14 cellular contexts compared by ENCODE assay signal in the genomic region with DNA sequence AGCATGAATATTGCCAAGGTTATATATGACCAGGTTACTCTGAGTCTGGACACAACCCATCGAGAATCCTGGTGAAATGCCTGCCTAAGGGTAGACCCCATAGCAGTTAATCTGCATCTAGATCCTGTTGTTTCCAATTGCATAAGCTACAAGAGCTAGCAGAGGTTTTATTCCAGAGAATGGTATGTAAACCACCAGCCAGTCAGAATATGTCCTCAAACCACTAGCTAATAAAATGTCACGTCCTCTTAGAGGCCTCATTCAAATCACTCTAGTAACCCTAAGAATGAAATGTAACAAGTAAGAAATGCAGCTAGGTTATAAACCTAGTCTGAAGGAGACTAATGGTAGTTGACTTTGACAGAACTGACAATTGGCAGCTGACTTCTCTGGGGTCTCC. TPM values are rescaled to one million over a fixed set of nuclear protein-coding genes. Genes with fewer than 3 reads are reported as not detected.
A peak's percentile ranks its signal among the peaks of the same experiment; 100 is the strongest.
DNase-seq lines count a peak whose midpoint lies in the region; ATAC-seq and TF ChIP-seq lines count a peak whose summit lies in the region.
"Had no signal": no experiment of that assay in that cellular context is flagged by ENCODE, and none has a peak within 500 bp of the region (broad histone marks: within the 10 kb centered on the region; RNA-seq: fewer than 3 reads in every experiment).

No MANE protein-coding gene starts in this region.

- H2BK120ac ChIP-seq in IMR-90 (ENCODE audit: low read depth, low read length) = no peak overlapping the region

- intact Hi-C loops in IMR-90 (cut with micrococcal nuclease) = no loop called here

- H3K27me3 ChIP-seq in BJ (ENCODE audit: control insufficient read depth, insufficient read depth, low read length) (no peaks in the 10 kb centered on the region), IMR-90 (ENCODE audit: control insufficient read depth, insufficient read depth, low read length) (no peaks in the 10 kb centered on the region)

- no peak overlapping the region for H3K23ac ChIP-seq in IMR-90 (ENCODE audit: low read depth, low read length)

- H3K9me3 ChIP-seq in IMR-90 (ENCODE audit: control insufficient read depth, insufficient read depth, low read length) = peaks cover 3% of the 10 kb centered on the region; the same call in 1 of the 2 replicates

- no peak overlapping the region for H3K56ac ChIP-seq in IMR-90 (ENCODE audit: extremely low read depth, insufficient read depth, low read length)

- no peak overlapping the region for H2AK9ac ChIP-seq in IMR-90 (replicated peaks; ENCODE audit: low read depth, low read length, poor library complexity)

- TF ChIP-seq CTCF in BJ (IDR thresholded peaks at IDR 0.05; ENCODE audit: insufficient read depth, low read depth, low read length) (no peak), IMR-90 (conservative IDR thresholded peaks at IDR 0.05; ENCODE audit: low read depth, low read length) (no peak)

- no peak overlapping the region for H3K4ac ChIP-seq in IMR-90 (ENCODE audit: low read depth, low read length)

- dilution Hi-C loops in IMR-90 (cut with HindIII; ENCODE audit: low sequenced_read_pairs, unreplicated experiment) = no loop called here

- no TSS peak for BruUV-seq in IMR-90 (replicated peaks; lab: Mats Ljungman, UMichigan)

- peaks cover 2% of the 10 kb centered on the region; the same call in 1 of the 2 replicates for H3K4me1 ChIP-seq in IMR-90 (ENCODE audit: control insufficient read depth, insufficient read depth, low read length)

- in situ Hi-C loops in IMR-90 (cut with MboI; ENCODE audit: low sequenced_read_pairs) = no loop called here

- H3K4me2 ChIP-seq in IMR-90 (ENCODE audit: low read depth, low read length) = peak overlapping the region; percentile 46; the same call in 1 of the 2 replicates

- H3K4me3 ChIP-seq in BJ (ENCODE audit: low read depth, low read length) (no peak overlapping the region), IMR-90 (ENCODE audit: insufficient read depth, low read depth, low read length) (no peak overlapping the region)
- H3K4me3 ChIP-seq: GM12878, K562 had no signal

- TF ChIP-seq RAD21 in IMR-90 (IDR thresholded peaks at IDR 0.05; ENCODE audit: low read length) = no peak

- no peak overlapping the region for H2AFZ ChIP-seq in IMR-90 (replicated peaks; ENCODE audit: low read length, poor library complexity)

- no peak overlapping the region for H3K27ac ChIP-seq in IMR-90 (ENCODE audit: insufficient read depth, low read length)

- DNase-seq in BJ (ENCODE audit: low read depth) (peak; percentile 50), IMR-90 (peak; percentile 13), iris pigment epithelial cell (ENCODE audit: low read depth) (peak; percentile 17), SHP77 treated with DMSO at 0.1 percent for 48 hours (lab: John Stamatoyannopoulos, UW) (no peak), DMS 273 treated with DMSO at 0.1 percent for 48 hours (lab: John Stamatoyannopoulos, UW) (no peak), SHP77 (lab: John Stamatoyannopoulos, UW) (no peak)
- DNase-seq: C1 segment of cervical spinal cord; CD4-positive, alpha-beta memory T cell; COR-L47; HCEC 1CT; Kasumi-1 had no signal

- no peak overlapping the region for H3K14ac ChIP-seq in IMR-90 (replicated peaks; ENCODE audit: low read depth, low read length)

- H3K18ac ChIP-seq in IMR-90 (ENCODE audit: low read depth, low read length) = no peak overlapping the region

- H2BK5ac ChIP-seq in IMR-90 (ENCODE audit: low read depth, low read length, poor library complexity, severe bottlenecking) = peak overlapping the region; percentile 36

- H3K36me3 ChIP-seq in BJ (ENCODE audit: control insufficient read depth, insufficient read depth, low read length) (no peaks in the 10 kb centered on the region), IMR-90 (ENCODE audit: control insufficient read depth, insufficient read depth, low read length) (no peaks in the 10 kb centered on the region)

- no peak overlapping the region for H4K8ac ChIP-seq in IMR-90 (ENCODE audit: low read depth in 2 of 2, low read length in 2 of 2)

- no peak overlapping the region for H2AK5ac ChIP-seq in IMR-90 (ENCODE audit: low read depth, low read length)

- no peaks in the 10 kb centered on the region for H4K20me1 ChIP-seq in IMR-90 (ENCODE audit: insufficient read depth, low read length)

- H2BK15ac ChIP-seq in IMR-90 (ENCODE audit: low read depth, low read length) = no peak overlapping the region

- H4K5ac ChIP-seq in IMR-90 (ENCODE audit: low read depth, low read length) = no peak overlapping the region

- POLR2A ChIA-PET in BJ (lab: Charles Lee) (no interaction called here), IMR-90 (lab: Charles Lee; ENCODE audit: unreplicated experiment) (no interaction called here)

- no peaks in the 10 kb centered on the region for H3K9me1 ChIP-seq in IMR-90 (ENCODE audit: insufficient read depth, low read length)

- CTCF ChIA-PET in BJ (lab: Yijun Ruan, JAX) (interaction anchor here (1.4 kb wide), 1 partner anchor 12 kb away, joined by 4 read pairs; no protein-coding TSS in a partner anchor), IMR-90 (lab: Yijun Ruan, JAX) (interaction anchor here (1.2 kb wide), 1 partner anchor 9 kb away, joined by 3 read pairs; a partner anchor contains a TSS)

- peak; percentile 59 for ATAC-seq in IMR-90 (ENCODE audit: low read depth)
- ATAC-seq in GM19463 (IDR thresholded peaks at IDR 0.05; ENCODE audit: unreplicated experiment) = no peak
- ATAC-seq: GM12878, K562 had no signal

- H3K9ac ChIP-seq in IMR-90 (ENCODE audit: low read depth, low read length) = no peak overlapping the region

- H3K79me1 ChIP-seq in IMR-90 (ENCODE audit: low read depth in 1 of 2, low read length in 2 of 2) = no peaks in the 10 kb centered on the region

- H4K91ac ChIP-seq in IMR-90 (ENCODE audit: insufficient read depth, low read depth, low read length) = no peak overlapping the region

- H2BK20ac ChIP-seq in IMR-90 (ENCODE audit: low read depth, low read length) = no peak overlapping the region

- TF ChIP-seq POLR2A in IMR-90 (IDR thresholded peaks at IDR 0.05; ENCODE audit: low read depth, low read length) = no peak

- 57% methylated on average over 1 of the region's 2 CpGs; no CpG with 5 or more reads in 1 of the 2 experiments for WGBS in IMR-90 (ENCODE audit: extremely low coverage in 2 of 2, insufficient read length in 1 of 2), 2 experiments

TF ChIP-seq in IMR-90, 13 proteins besides CTCF, POLR2A, EP300 and RAD21:
- TF ChIP-seq RFX5 (IDR thresholded peaks at IDR 0.05; ENCODE audit: low read depth, low read length) (no peak), MXI1 (IDR thresholded peaks at IDR 0.05; ENCODE audit: borderline replicate concordance, low read depth, low read length) (no peak), CHD1 (IDR thresholded peaks at IDR 0.05; ENCODE audit: low read depth, low read length) (no peak), SMC3 (IDR thresholded peaks at IDR 0.05; ENCODE audit: low read depth, low read length) (no peak), RCOR1 (IDR thresholded peaks at IDR 0.05; ENCODE audit: insufficient replicate concordance, low read length) (no peak), NFE2L2 (IDR thresholded peaks at IDR 0.05; ENCODE audit: low read depth, low read length) (no peak), FOS (IDR thresholded peaks at IDR 0.05; ENCODE audit: low read depth, low read length) (no peak), CEBPB (IDR thresholded peaks at IDR 0.05; ENCODE audit: low read depth, low read length) (no peak), MAFK (IDR thresholded peaks at IDR 0.05; ENCODE audit: low read depth, low read length) (no peak), MAZ (IDR thresholded peaks at IDR 0.05; ENCODE audit: borderline replicate concordance, low read depth, low read length) (no peak), BHLHE40 (IDR thresholded peaks at IDR 0.05; ENCODE audit: low read depth, low read length) (no peak)
- TF ChIP-seq, protein P1, sequence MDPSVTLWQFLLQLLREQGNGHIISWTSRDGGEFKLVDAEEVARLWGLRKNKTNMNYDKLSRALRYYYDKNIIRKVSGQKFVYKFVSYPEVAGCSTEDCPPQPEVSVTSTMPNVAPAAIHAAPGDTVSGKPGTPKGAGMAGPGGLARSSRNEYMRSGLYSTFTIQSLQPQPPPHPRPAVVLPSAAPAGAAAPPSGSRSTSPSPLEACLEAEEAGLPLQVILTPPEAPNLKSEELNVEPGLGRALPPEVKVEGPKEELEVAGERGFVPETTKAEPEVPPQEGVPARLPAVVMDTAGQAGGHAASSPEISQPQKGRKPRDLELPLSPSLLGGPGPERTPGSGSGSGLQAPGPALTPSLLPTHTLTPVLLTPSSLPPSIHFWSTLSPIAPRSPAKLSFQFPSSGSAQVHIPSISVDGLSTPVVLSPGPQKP (IDR thresholded peaks at IDR 0.05; ENCODE audit: borderline replicate concordance, low read depth, low read length) = no peak
- TF ChIP-seq, protein P2, sequence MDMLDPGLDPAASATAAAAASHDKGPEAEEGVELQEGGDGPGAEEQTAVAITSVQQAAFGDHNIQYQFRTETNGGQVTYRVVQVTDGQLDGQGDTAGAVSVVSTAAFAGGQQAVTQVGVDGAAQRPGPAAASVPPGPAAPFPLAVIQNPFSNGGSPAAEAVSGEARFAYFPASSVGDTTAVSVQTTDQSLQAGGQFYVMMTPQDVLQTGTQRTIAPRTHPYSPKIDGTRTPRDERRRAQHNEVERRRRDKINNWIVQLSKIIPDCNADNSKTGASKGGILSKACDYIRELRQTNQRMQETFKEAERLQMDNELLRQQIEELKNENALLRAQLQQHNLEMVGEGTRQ (IDR thresholded peaks at IDR 0.05; ENCODE audit: low read depth, low read length) = no peak
TF ChIP-seq in IMR-90: peak in this region for 0.

RNA-seq across cellular contexts. Expression of a gene that starts 9.0 kb away (rescaled TPM):
- polyA plus RNA-seq in BJ (2011; rRNA removed) (5.5 and 7.2 TPM in 2 replicates), IMR-90 (2012; rRNA removed) (14.5 and 19.7 TPM in 2 replicates)
- 10.3 and 25.1 TPM in 2 replicates for polyA minus RNA-seq in BJ (2011; rRNA and poly(A)+ RNA removed)
- total RNA-seq in IMR-90 (2012; rRNA removed) = 8.2 and 16.4 TPM in 2 replicates
- 5.1 TPM in 2 replicates for polyA plus RNA-seq in IMR-90 (2012; cell fraction: cytosol; rRNA removed)
- polyA plus RNA-seq in IMR-90 (2012; cell fraction: nucleus; rRNA removed; ENCODE audit: low replicate concordance) = 8.1 and 34.4 TPM in 2 replicates

RNA-seq across cellular contexts. Expression of a gene that starts 41.2 kb away (rescaled TPM):
- polyA plus RNA-seq in BJ (2011; rRNA removed) (30.6 and 70.2 TPM in 2 replicates), IMR-90 (2012; rRNA removed) (33.3 and 45.5 TPM in 2 replicates)
- polyA minus RNA-seq in BJ (2011; rRNA and poly(A)+ RNA removed) = 19.3 and 21.0 TPM in 2 replicates
- 37.1 and 39.7 TPM in 2 replicates for total RNA-seq in IMR-90 (2012; rRNA removed)
- polyA plus RNA-seq in IMR-90 (2012; cell fraction: cytosol; rRNA removed) = 3.9 and 9.4 TPM in 2 replicates
- polyA plus RNA-seq in IMR-90 (2012; cell fraction: nucleus; rRNA removed; ENCODE audit: low replicate concordance) = 1.9 and 19.2 TPM in 2 replicates

RNA-seq across cellular contexts. Expression of a gene that starts 41.3 kb away (rescaled TPM):
- 38.8 and 52.7 TPM in 2 replicates for polyA plus RNA-seq in BJ (2011; rRNA removed)
- 47.7 and 99.1 TPM in 2 replicates for polyA minus RNA-seq in BJ (2011; rRNA and poly(A)+ RNA removed)
- total RNA-seq in IMR-90 (2012; rRNA removed) = 38.3 and 39.3 TPM in 2 replicates
- 30.0 and 34.4 TPM in 2 replicates for polyA plus RNA-seq in IMR-90 (2012; rRNA removed)
- polyA plus RNA-seq in IMR-90 (2012; cell fraction: cytosol; rRNA removed) = 20.5 and 23.7 TPM in 2 replicates
- polyA plus RNA-seq in IMR-90 (2012; cell fraction: nucleus; rRNA removed; ENCODE audit: low replicate concordance) = 51.1 and 52.7 TPM in 2 replicates

Comparison
In these comparisons a context has a peak if more than half of its experiments do, and no peak if none do; other contexts are left out.
1. DNase-seq: peak in BJ (single experiment), IMR-90 (single experiment) and iris pigment epithelial cell (single experiment); none in SHP77 treated with DMSO at 0.1 percent for 48 hours (single experiment), DMS 273 treated with DMSO at 0.1 percent for 48 hours (single experiment) and SHP77 (0 of 2).